12 cellular contexts compared by ENCODE assay signal in the genomic region with DNA sequence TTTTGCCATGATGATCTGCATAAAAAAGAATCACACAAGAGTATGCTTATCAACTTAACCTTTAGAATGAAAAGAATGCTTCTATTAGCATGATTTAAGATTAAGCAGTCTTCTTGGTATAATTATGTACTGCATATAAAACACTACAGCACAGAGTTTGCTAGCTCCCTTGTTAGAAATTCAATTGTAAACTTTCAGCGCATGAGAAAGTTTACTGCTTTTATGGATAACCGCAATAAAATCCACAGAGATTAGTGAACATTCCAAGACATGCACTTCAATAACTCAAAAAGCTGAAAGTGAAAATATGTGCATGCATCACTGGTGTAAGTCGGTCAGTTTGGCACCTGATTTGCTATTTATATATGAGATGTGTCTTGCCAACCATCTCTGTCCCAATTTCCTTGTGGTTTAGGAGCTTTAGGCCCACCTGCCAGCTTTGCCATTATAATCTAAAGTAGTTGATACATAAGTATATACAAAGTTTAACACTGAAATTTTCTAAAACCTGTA.
"Had no signal": no experiment of that assay in that cellular context is flagged by ENCODE, and none has a peak within 500 bp of the region (broad histone marks: within the 10 kb centered on the region; RNA-seq: fewer than 3 reads in every experiment).

No MANE protein-coding gene starts in this region.

- H3K4me3 Mint-ChIP-seq: activated CD4-positive, alpha-beta T cell treated with anti-CD3 and anti-CD28 coated beads, Interleukin-2, amount 10 ng/mL, durations not matched to agents 7 days and 5 days; memory B cell had no signal

- H3K9me3 Mint-ChIP-seq: activated CD4-positive, alpha-beta T cell treated with anti-CD3 and anti-CD28 coated beads, Interleukin-2, amount 10 ng/mL, durations not matched to agents 7 days and 5 days; memory B cell had no signal

- H3K27me3 Mint-ChIP-seq: activated CD4-positive, alpha-beta T cell treated with anti-CD3 and anti-CD28 coated beads, Interleukin-2, amount 10 ng/mL, durations not matched to agents 7 days and 5 days; memory B cell had no signal

- H3K9me3 ChIP-seq: esophagus muscularis mucosa, heart left ventricle, left ventricle myocardium inferior, sigmoid colon, SK-N-SH had no signal

- ATAC-seq: heart left ventricle had no signal

- H3K4me1 Mint-ChIP-seq: activated CD4-positive, alpha-beta T cell treated with anti-CD3 and anti-CD28 coated beads, Interleukin-2, amount 10 ng/mL, durations not matched to agents 7 days and 5 days had no signal

- DNase-seq: activated CD4-positive, alpha-beta T cell treated with anti-CD3 and anti-CD28 coated beads, Interleukin-2, amount 10 ng/mL, durations not matched to agents 7 days and 5 days; activated CD4-positive, CD25-positive, alpha-beta regulatory T cell; activated naive CD4-positive, alpha-beta T cell; anterior cingulate cortex; foreskin melanocyte; heart left ventricle; left ventricle myocardium inferior; sigmoid colon; SK-N-SH; stimulated activated CD4-positive, alpha-beta T cell treated with anti-CD3 and anti-CD28 coated beads, Interleukin-2, amount 100 ng/mL, for 48 hours had no signal
